Comparison of ENCODE assay signal across 9 cellular contexts in genomic region chr9:133995012-133995896, GRCh38. TPM values are rescaled to one million over a fixed set of nuclear protein-coding genes. Genes with fewer than 3 reads are reported as not detected.
DNase-seq lines count a peak whose midpoint lies in the region; ATAC-seq and TF ChIP-seq lines count a peak whose summit lies in the region.
"Had no signal": no experiment of that assay in that cellular context is flagged by ENCODE, and none has a peak within 500 bp of the region (broad histone marks: within the 10 kb centered on the region; RNA-seq: fewer than 3 reads in every experiment).

No MANE protein-coding gene starts in this region.

- TF ChIP-seq CTCF in MCF 10A (IDR thresholded peaks at IDR 0.05; ENCODE audit: unreplicated experiment) (peak; percentile 20), breast epithelium (IDR thresholded peaks at IDR 0.05) (no peak), brain microvascular endothelial cell (IDR thresholded peaks at IDR 0.05; ENCODE audit: low read depth, low read length, missing control alignments) (peak; percentile 48)

- no peak overlapping the region for H3K4me3 Mint-ChIP-seq in MCF 10A (ENCODE audit: unreplicated experiment)

- no peaks in the 10 kb centered on the region for H3K4me1 Mint-ChIP-seq in MCF 10A (ENCODE audit: insufficient read depth, unreplicated experiment)

- POLR2A ChIA-PET in MCF 10A (lab: Yijun Ruan, JAX) = interaction anchor here (0.6 to 0.7 kb wide), 2 partner anchors 213 to 424 kb away, joined by 3 read pairs; no protein-coding TSS in a partner anchor

- H3K27ac Mint-ChIP-seq in MCF 10A (ENCODE audit: low read depth, unreplicated experiment) = no peak overlapping the region

- no peak for ATAC-seq in HG02970 (IDR thresholded peaks at IDR 0.05; ENCODE audit: low FRiP score, unreplicated experiment)

- peaks cover 0 to 8% of the 10 kb centered on the region in 2 donors for H3K4me1 ChIP-seq in breast epithelium

- no TSS peak for BruUV-seq in MCF 10A (replicated peaks; lab: Mats Ljungman, UMichigan)

- H3K36me3 Mint-ChIP-seq in MCF 10A (ENCODE audit: insufficient read depth, unreplicated experiment) = no peaks in the 10 kb centered on the region

- H3K9me3 Mint-ChIP-seq in MCF 10A (ENCODE audit: unreplicated experiment) = no peaks in the 10 kb centered on the region

- CTCF ChIA-PET in MCF 10A (lab: Yijun Ruan, JAX) = interaction anchor here (0.5 to 3.9 kb wide), 30 partner anchors 11 to 1488 kb away, joined by 3 to 136 read pairs (median 4); no protein-coding TSS in a partner anchor

- intact Hi-C loops in MCF 10A (cut with micrococcal nuclease) (loop anchor here (1.0 kb wide), 1 partner anchor 104 kb away; no protein-coding TSS in a partner anchor), breast epithelium (cut with DNase I; ENCODE audit: low total_unique reads) (no loop called here)

- in situ Hi-C loops in brain microvascular endothelial cell (cut with HindIII; ENCODE audit: low pct_ligation_motif_present, low sequenced_read_pairs) = loop anchor here (10.0 kb wide), 1 partner anchor 210 kb away; no protein-coding TSS in a partner anchor

- no peak for TF ChIP-seq POLR2A in breast epithelium (IDR thresholded peaks at IDR 0.05)

- DNase-seq in MCF 10A (ENCODE audit: unreplicated experiment) (peak; percentile 36), breast epithelium (ENCODE audit: low spot score in 2 of 2) (no peak), brain microvascular endothelial cell (no peak), activated gamma-delta T cell treated with Interleukin-2 at 50 U/mL for 16 hours (no peak)
- peak; percentile 17 for DNase-seq in Jurkat, Clone E6-1 (ENCODE audit: low read depth, low spot score)
- peak; percentile 29 for DNase-seq in stimulated activated CD8-positive, alpha-beta memory T cell treated with anti-CD3 and anti-CD28 coated beads, Interleukin-4, amount 100 ng/mL, for 48 hours
- no peak for DNase-seq in stimulated activated CD4-positive, alpha-beta T cell treated with anti-CD3 and anti-CD28 coated beads, Interleukin-4, amount 100 ng/mL, for 4 hours

- H3K9me3 ChIP-seq in breast epithelium = no peaks in the 10 kb centered on the region

- H3K4me3 ChIP-seq in breast epithelium (no peak overlapping the region), brain microvascular endothelial cell (ENCODE audit: low read depth, low read length) (no peak overlapping the region)
- H3K4me3 ChIP-seq in Jurkat, Clone E6-1 (ENCODE audit: low read length) = no peak overlapping the region
- H3K4me3 ChIP-seq: lung had no signal

- no peaks in the 10 kb centered on the region for H3K27me3 Mint-ChIP-seq in MCF 10A (ENCODE audit: insufficient read depth, unreplicated experiment)

- H3K27ac ChIP-seq in breast epithelium = no peak overlapping the region
- H3K27ac ChIP-seq in brain microvascular endothelial cell = no peak overlapping the region

- H3K27me3 ChIP-seq in breast epithelium (no peaks in the 10 kb centered on the region), brain microvascular endothelial cell (replicated peaks) (no peaks in the 10 kb centered on the region)

- H3K36me3 ChIP-seq in breast epithelium (no peaks in the 10 kb centered on the region), brain microvascular endothelial cell (replicated peaks) (no peaks in the 10 kb centered on the region)

RNA-seq across cellular contexts. Expression of gene VAV2, which starts 3.1 kb away (rescaled TPM):
- total RNA-seq in MCF 10A (2022) (29.9 and 31.0 TPM in 2 replicates), breast epithelium (1 to 10 TPM; 5.3 to 9.5 (median 8.8) TPM)
- 9.3 TPM for polyA plus RNA-seq in Jurkat, Clone E6-1 (2012; ENCODE audit: insufficient read depth, insufficient read length)

RNA-seq across cellular contexts. Expression of gene BRD3OS, which starts 30.0 kb away (rescaled TPM):
- total RNA-seq in MCF 10A (2022) (13.3 and 15.2 TPM in 2 replicates), breast epithelium (10 to 100 TPM; 11.1 to 14.4 (median 11.4) TPM)
- polyA plus RNA-seq in Jurkat, Clone E6-1 (2012; ENCODE audit: insufficient read depth, insufficient read length) = 16.4 TPM

Comparison
In these comparisons a context has a peak if more than half of its experiments do, and no peak if none do; other contexts are left out.
1. DNase-seq: peak in MCF 10A (single experiment), Jurkat, Clone E6-1 (single experiment) and stimulated activated CD8-positive, alpha-beta memory T cell treated with anti-CD3 and anti-CD28 coated beads, Interleukin-4, amount 100 ng/mL, for 48 hours (single experiment); none in breast epithelium (0 of 2), brain microvascular endothelial cell (single experiment), activated gamma-delta T cell treated with Interleukin-2 at 50 U/mL for 16 hours (single experiment) and stimulated activated CD4-positive, alpha-beta T cell treated with anti-CD3 and anti-CD28 coated beads, Interleukin-4, amount 100 ng/mL, for 4 hours (0 of 2).
2. CTCF ChIP-seq: peak in MCF 10A (single experiment) and brain microvascular endothelial cell (single experiment); none in breast epithelium (0 of 3).